ENCODE assay signal across 8 cellular contexts in the genomic region with DNA sequence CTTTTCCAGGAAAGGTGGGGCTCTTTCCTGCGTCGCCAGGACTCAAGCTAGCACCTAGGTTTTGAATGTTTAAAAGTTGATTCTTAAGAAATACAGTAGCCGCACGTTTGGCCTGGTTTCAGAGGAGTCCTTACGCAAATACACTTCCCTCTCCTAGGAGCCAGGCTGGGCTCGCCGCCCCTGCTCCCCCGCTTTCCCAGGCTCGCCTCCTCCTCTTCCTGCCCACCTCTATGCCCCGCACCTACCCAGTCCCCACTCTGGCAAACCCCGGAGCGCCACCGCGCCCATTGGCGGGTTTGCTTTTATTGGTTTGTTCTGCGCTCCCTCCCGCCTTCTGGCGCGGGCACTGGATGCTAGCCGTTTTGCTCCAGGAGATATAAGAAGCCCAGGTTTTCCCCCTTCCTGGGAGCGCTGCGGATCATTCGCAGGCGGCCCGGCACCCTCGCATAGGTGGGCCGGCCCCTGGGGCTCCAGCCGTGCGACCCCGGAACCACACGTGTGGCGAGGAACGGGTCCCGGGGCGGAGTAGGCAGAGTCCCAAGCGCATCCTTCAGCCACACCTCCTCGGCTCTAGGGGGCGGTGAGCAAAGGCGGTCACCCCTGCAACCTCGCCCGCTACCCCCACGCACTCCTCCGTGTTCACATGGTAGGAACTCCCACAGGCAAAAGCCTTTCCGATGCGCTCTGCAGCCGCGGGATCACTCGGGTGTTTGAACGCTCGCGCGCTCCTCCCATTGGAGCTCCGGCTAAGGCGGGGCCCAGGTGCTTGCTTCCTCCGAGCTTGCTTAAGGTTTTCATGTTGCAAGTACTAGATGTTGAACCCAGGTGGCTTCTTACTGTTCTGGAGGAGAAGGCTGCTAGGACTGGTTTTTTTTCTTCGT.
A peak's percentile ranks its signal among the peaks of the same experiment; 100 is the strongest.
DNase-seq lines count a peak whose midpoint lies in the region; ATAC-seq lines count a peak whose summit lies in the region.

No MANE protein-coding gene starts in this region.

- H3K27ac ChIP-seq in right cardiac atrium (ENCODE audit: low read length): no peak overlapping the region

- DNase-seq in ACHN: peak; percentile 63
- DNase-seq in GM19238 (ENCODE audit: insufficient read length, low spot score): peak; percentile 57
- peak; percentile 38 for DNase-seq in SIG-M5 (lab: John Stamatoyannopoulos, UW)
- DNase-seq in activated naive CD4-positive, alpha-beta T cell treated with anti-CD3 and anti-CD28 coated beads, Interleukin-2, amount 50 U/mL, for 72 hours (ENCODE audit: low spot score in 2 of 2): peak; percentile 71 to 75
- peak; percentile 23 to 72 (median 71) for DNase-seq in right cardiac atrium
- DNase-seq in skeletal muscle cell (ENCODE audit: low read depth): no peak

- in situ Hi-C loops in ACHN (cut with HindIII; ENCODE audit: low pct_ligation_motif_present, low pct_unique_long_range_greater_than_20kb, low sequenced_read_pairs): no loop called here

- H3K9me3 Mint-ChIP-seq in activated naive CD4-positive, alpha-beta T cell treated with anti-CD3 and anti-CD28 coated beads, Interleukin-2, amount 50 U/mL, for 72 hours: no peaks in the 10 kb centered on the region

- intact Hi-C loops in right cardiac atrium (cut with DNase I): no loop called here

- no peaks in the 10 kb centered on the region for H3K4me1 ChIP-seq in right cardiac atrium (ENCODE audit: control insufficient read depth, insufficient read depth, low read length)

- H3K27me3 ChIP-seq in right cardiac atrium (ENCODE audit: control insufficient read depth, insufficient read depth): no peaks in the 10 kb centered on the region

- ATAC-seq in HG03571 (IDR thresholded peaks at IDR 0.05; ENCODE audit: unreplicated experiment): peak; percentile 35
- ATAC-seq in activated naive CD4-positive, alpha-beta T cell treated with anti-CD3 and anti-CD28 coated beads, Interleukin-2, amount 50 U/mL, for 72 hours: peak; percentile 43 to 71
- peak; percentile 26 to 44 for ATAC-seq in right cardiac atrium
- no peak for ATAC-seq in GM21526 (IDR thresholded peaks at IDR 0.05; ENCODE audit: low FRiP score, unreplicated experiment)

- H3K36me3 Mint-ChIP-seq in activated naive CD4-positive, alpha-beta T cell treated with anti-CD3 and anti-CD28 coated beads, Interleukin-2, amount 50 U/mL, for 72 hours: peaks cover 5 to 13% of the 10 kb centered on the region in 2 donors

- WGBS in right cardiac atrium: under 1% methylated on average over 56 of the region's 56 CpGs

- H3K4me3 ChIP-seq in right cardiac atrium (ENCODE audit: low read length) (peak overlapping the region; percentile 38), skeletal muscle cell (ENCODE audit: low read depth, low read length) (peak overlapping the region; percentile 52)

- no peaks in the 10 kb centered on the region for H3K9me3 ChIP-seq in right cardiac atrium (ENCODE audit: control insufficient read depth, low read length)

- H3K27ac Mint-ChIP-seq in activated naive CD4-positive, alpha-beta T cell treated with anti-CD3 and anti-CD28 coated beads, Interleukin-2, amount 50 U/mL, for 72 hours: peak overlapping the region; percentile 75 to 76
